ENCODE assay signal across 8 cellular contexts in the genomic region with DNA sequence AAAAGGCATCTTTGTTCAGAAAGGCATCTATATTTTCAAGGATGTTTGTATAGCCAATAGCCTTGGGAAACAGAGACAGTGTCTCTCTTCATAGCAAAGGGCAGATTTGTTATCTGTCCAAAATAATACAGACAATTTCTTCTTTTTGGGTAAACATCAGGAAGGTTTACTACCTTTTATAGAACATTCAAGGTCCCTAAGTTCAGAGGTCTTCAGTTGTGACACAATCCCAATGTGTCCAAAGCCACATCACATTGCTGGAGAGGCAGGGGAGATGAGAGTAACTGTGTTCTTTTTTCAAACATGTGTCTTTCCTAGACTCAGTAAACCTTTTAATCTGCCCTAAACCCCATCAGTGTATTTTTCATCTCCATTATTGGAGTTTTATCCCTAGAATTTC. TPM values are rescaled to one million over a fixed set of nuclear protein-coding genes. Genes with fewer than 3 reads are reported as not detected.
"Had no signal": no experiment of that assay in that cellular context is flagged by ENCODE, and none has a peak within 500 bp of the region (broad histone marks: within the 10 kb centered on the region; RNA-seq: fewer than 3 reads in every experiment).

No MANE protein-coding gene starts in this region.

- ATAC-seq: K562 had no signal

- DNase-seq: IMR-90, KBM-7, KG1 had no signal

- FAIRE-seq: HTR-8/SVneo, K562 had no signal

- H3K27ac ChIP-seq: HL-60 had no signal

- H3K4me3 ChIP-seq: K562 had no signal

RNA-seq across cellular contexts. Expression of gene FAM13C, which starts 33.6 kb away (rescaled TPM):
- total RNA-seq: HT-29, K562 had no signal
- polyA plus RNA-seq: IgD-negative memory B cell, K562 had no signal
